ENCODE assay signal across 9 cellular contexts in the genomic region with DNA sequence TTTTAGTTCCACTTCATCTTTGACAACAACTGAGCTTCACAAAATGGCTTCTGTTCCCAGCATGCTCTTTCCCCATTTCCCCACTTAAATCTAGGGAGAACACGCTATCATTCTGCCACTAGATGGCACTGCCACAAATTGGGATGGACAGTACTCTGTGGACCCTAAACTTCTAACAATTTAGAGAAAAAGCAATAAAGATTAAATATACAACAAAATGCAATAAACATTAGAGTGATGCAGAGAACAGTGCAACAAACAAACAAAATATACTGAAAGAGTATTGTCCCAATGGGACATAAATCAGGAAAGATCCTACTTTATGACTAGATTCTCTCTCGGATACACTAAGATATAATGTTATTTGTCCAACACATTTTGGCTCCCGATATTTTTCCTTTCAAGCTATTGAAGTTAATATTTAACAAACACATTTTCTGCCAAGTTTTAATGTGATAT.
DNase-seq lines count a peak whose midpoint lies in the region; ATAC-seq, FAIRE-seq and TF ChIP-seq lines count a peak whose summit lies in the region.
"Had no signal": no experiment of that assay in that cellular context is flagged by ENCODE, and none has a peak within 500 bp of the region (broad histone marks: within the 10 kb centered on the region; RNA-seq: fewer than 3 reads in every experiment).

No MANE protein-coding gene starts in this region.

- TF ChIP-seq POLR2A in erythroblast (IDR thresholded peaks at IDR 0.05; ENCODE audit: low read length), result no peak

- H3K27ac ChIP-seq in AG04450 (ENCODE audit: low read depth, low read length), result no peak overlapping the region
- no peak overlapping the region for H3K27ac ChIP-seq in SK-N-SH (ENCODE audit: low read depth in 2 of 2, low read length in 1 of 2)
- peak overlapping the region in 1 of 4 donors; percentile 9 for H3K27ac ChIP-seq in pancreas

- peak; percentile 43 for TF ChIP-seq RAD21 in SK-N-SH (IDR thresholded peaks at IDR 0.05; ENCODE audit: low read length)

- peak; percentile 82 for FAIRE-seq in pancreas (lab: Jason Lieb, UNC)

- no peaks in the 10 kb centered on the region for H3K27me3 ChIP-seq in AG04450 (ENCODE audit: control insufficient read depth, insufficient read depth, low read length)
- H3K27me3 ChIP-seq in SK-N-SH (ENCODE audit: insufficient read depth), result no peaks in the 10 kb centered on the region
- H3K27me3 ChIP-seq in pancreas, result no peaks in the 10 kb centered on the region

- DNase-seq in AG04450 (ENCODE audit: low read depth, low spot score), result peak; percentile 15
- DNase-seq in GF-D8 (lab: John Stamatoyannopoulos, UW), result peak; percentile 1
- peak; percentile 9 for DNase-seq in HK-2 (ENCODE audit: unreplicated experiment)
- DNase-seq in SK-N-SH, result peak; percentile 34
- peak; percentile 50 to 63 for DNase-seq in erythroblast (lab: John Stamatoyannopoulos, UW)
- peak in 3 of 6 donors; percentile 14 to 33 (median 31) for DNase-seq in pancreas
- DNase-seq in GM19240 (ENCODE audit: insufficient read length, low spot score), result no peak
- DNase-seq in occipital lobe (lab: John Stamatoyannopoulos, UW), result no peak

- TF ChIP-seq EP300 in SK-N-SH (IDR thresholded peaks at IDR 0.05; ENCODE audit: borderline replicate concordance in 1 of 2, low read depth in 1 of 2, low read length in 1 of 2), result no peak

- ATAC-seq in pancreas, result peak; percentile 86 to 90 (median 89)
- ATAC-seq: naive thymus-derived CD8-positive, alpha-beta T cell had no signal

- H4K20me1 ChIP-seq in SK-N-SH (ENCODE audit: insufficient read depth), result no peaks in the 10 kb centered on the region

- H3K36me3 ChIP-seq in SK-N-SH (replicated peaks in 1 of 2; ENCODE audit: control insufficient read depth in 1 of 2, insufficient read depth in 2 of 2, low read length in 1 of 2) (peaks cover 0 to 3% of the 10 kb centered on the region in 2 experiments), pancreas (no peaks in the 10 kb centered on the region)

- 68% methylated on average over 3 of the region's 3 CpGs for WGBS in SK-N-SH (ENCODE audit: low lambda C conversion rate)
- 7 to 10% methylated on average over 3 of the region's 3 CpGs for WGBS in pancreas, 2 donors

- intact Hi-C loops in pancreas (cut with DNase I), result no loop called here

- H3K4me3 ChIP-seq in AG04450 (ENCODE audit: low read depth, low read length) (no peak overlapping the region), SK-N-SH (ENCODE audit: low read depth in 2 of 2, low read length in 1 of 2) (no peak overlapping the region), pancreas (no peak overlapping the region)

- POLR2A ChIA-PET in AG04450 (lab: Yijun Ruan, JAX) (no interaction called here), SK-N-SH (lab: Yijun Ruan, JAX) (no interaction called here)

- no peak overlapping the region for H3K9ac ChIP-seq in SK-N-SH

- H3K9me3 ChIP-seq in AG04450 (ENCODE audit: control insufficient read depth, insufficient read depth, low read length), result no peaks in the 10 kb centered on the region
- H3K9me3 ChIP-seq in SK-N-SH, result no peaks in the 10 kb centered on the region
- no peaks in the 10 kb centered on the region for H3K9me3 ChIP-seq in pancreas

- H3K4me2 ChIP-seq in SK-N-SH, result no peak overlapping the region

- peak overlapping the region; percentile 92; the same call in 1 of the 2 replicates for H2AFZ ChIP-seq in SK-N-SH (ENCODE audit: low read depth)

- CTCF ChIA-PET in AG04450 (lab: Charles Lee) (interaction anchor here (0.6 to 4.0 kb wide), 37 partner anchors 11 to 171 kb away, joined by 3 to 95 read pairs (median 4); no protein-coding TSS in a partner anchor), SK-N-SH (lab: Yijun Ruan, JAX) (interaction anchor here (0.6 to 1.4 kb wide), 8 partner anchors 13 to 1282 kb away, joined by 3 to 4 read pairs (median 3); no protein-coding TSS in a partner anchor)

- no peaks in the 10 kb centered on the region; a peak in 2 of 4 replicates for H3K4me1 ChIP-seq in SK-N-SH (ENCODE audit: control insufficient read depth in 1 of 2, insufficient read depth in 2 of 2, low read depth in 1 of 2, low read length in 1 of 2)
- H3K4me1 ChIP-seq in pancreas, result peaks cover 7 to 14% (median 9%) of the 10 kb centered on the region in 3 donors

- no peaks in the 10 kb centered on the region for H3F3A ChIP-seq in SK-N-SH (replicated peaks; ENCODE audit: insufficient read depth)

- no peaks in the 10 kb centered on the region; the same call in 1 of the 2 replicates for H3K79me2 ChIP-seq in SK-N-SH (ENCODE audit: insufficient read depth)

- H3K9me2 ChIP-seq in SK-N-SH, result no peaks in the 10 kb centered on the region

- TF ChIP-seq CTCF in AG04450 (IDR thresholded peaks at IDR 0.05; ENCODE audit: low read depth, low read length) (peak; percentile 72), SK-N-SH (IDR thresholded peaks at IDR 0.05) (peak; percentile 69), pancreas (IDR thresholded peaks at IDR 0.05) (peak; percentile 31 to 50 (median 40))

TF ChIP-seq in SK-N-SH, 30 proteins besides CTCF, POLR2A, EP300 and RAD21:
- TF ChIP-seq YY1 (IDR thresholded peaks at IDR 0.05; ENCODE audit: low read depth), result peak; percentile 88
- no peak for TF ChIP-seq TAF1 (IDR thresholded peaks at IDR 0.05; ENCODE audit: borderline replicate concordance, low read depth, low read length)
- TF ChIP-seq SMC3 (IDR thresholded peaks at IDR 0.05; ENCODE audit: low read depth, low read length), result peak; percentile 43
- peak; percentile 55; the same call in 1 of the 2 replicates for TF ChIP-seq MAX (IDR thresholded peaks at IDR 0.05; ENCODE audit: low read depth)

Comparison
In these comparisons a context has a peak if more than half of its experiments do, and no peak if none do; other contexts are left out.
1. DNase-seq: peak in AG04450 (single experiment), GF-D8 (single experiment), HK-2 (single experiment), SK-N-SH (single experiment) and erythroblast (2 of 2); none in GM19240 (single experiment) and occipital lobe (single experiment).
2. Peak in every context shown above with its lines, with median percentiles within 50 percentile points of each other: CTCF ChIP-seq.